16 cellular contexts compared by ENCODE assay signal in genomic region chr10:11379771-11380170, GRCh38.
DNase-seq lines count a peak whose midpoint lies in the region; TF ChIP-seq lines count a peak whose summit lies in the region.
"Had no signal": no experiment of that assay in that cellular context is flagged by ENCODE, and none has a peak within 500 bp of the region (broad histone marks: within the 10 kb centered on the region; RNA-seq: fewer than 3 reads in every experiment).

No MANE protein-coding gene starts in this region.

- H3K9ac ChIP-seq in mesendoderm (ENCODE audit: low read length) = no peak overlapping the region

- BruUV-seq in MCF 10A (replicated peaks; lab: Mats Ljungman, UMichigan) = no TSS peak

- no peaks in the 10 kb centered on the region for H3K79me2 ChIP-seq in mesendoderm (ENCODE audit: control insufficient read depth, insufficient read depth, low read length)

- peak overlapping the region; percentile 51 for H3K27ac Mint-ChIP-seq in MCF 10A (ENCODE audit: low read depth, unreplicated experiment)
- H3K27ac Mint-ChIP-seq: B cell; CD4-positive, CD25-positive, alpha-beta regulatory T cell; HFFc6 had no signal

- intact Hi-C loops in MCF 10A (cut with micrococcal nuclease) (no loop called here), breast epithelium (cut with DNase I; ENCODE audit: low total_unique reads) (no loop called here)

- H2BK15ac ChIP-seq in mesendoderm (replicated peaks; ENCODE audit: low read depth) = no peak overlapping the region

- peaks cover 12% of the 10 kb centered on the region for H3K27me3 Mint-ChIP-seq in MCF 10A (ENCODE audit: insufficient read depth, unreplicated experiment)

- H3K4me3 ChIP-seq in breast epithelium (no peak overlapping the region), mesendoderm (ENCODE audit: low read length) (no peak overlapping the region)

- H3K4me1 ChIP-seq in breast epithelium (no peaks in the 10 kb centered on the region), mesendoderm (ENCODE audit: control insufficient read depth, low read depth, low read length) (no peaks in the 10 kb centered on the region)
- H3K4me1 ChIP-seq: Caco-2 had no signal

- H3K4me2 ChIP-seq in mesendoderm (ENCODE audit: low read length) = no peak overlapping the region

- POLR2A ChIA-PET in MCF 10A (lab: Yijun Ruan, JAX) = no interaction called here

- no peak overlapping the region for H3K23ac ChIP-seq in mesendoderm (ENCODE audit: low read length)

- H3K18ac ChIP-seq in mesendoderm (ENCODE audit: low read length) = no peak overlapping the region

- no peak overlapping the region for H3K4me3 Mint-ChIP-seq in MCF 10A (ENCODE audit: unreplicated experiment)
- H3K4me3 Mint-ChIP-seq: B cell; CD4-positive, CD25-positive, alpha-beta regulatory T cell; HFFc6 had no signal

- H3K9me3 ChIP-seq in breast epithelium = no peaks in the 10 kb centered on the region
- H3K9me3 ChIP-seq: Caco-2 had no signal

- no peak overlapping the region for H3K56ac ChIP-seq in mesendoderm (ENCODE audit: low read length)

- DNase-seq in MCF 10A (ENCODE audit: unreplicated experiment) (no peak), breast epithelium (ENCODE audit: low spot score in 2 of 2) (no peak), cerebellum (ENCODE audit: low spot score) (peak; percentile 23), medulla oblongata (ENCODE audit: extremely low spot score) (peak; percentile 4), GM19238 (ENCODE audit: insufficient read length, low spot score) (no peak), AML-193 (lab: John Stamatoyannopoulos, UW) (no peak), mesendoderm (no peak)
- DNase-seq: ACHN; Caco-2; CD4-positive, CD25-positive, alpha-beta regulatory T cell; HFFc6; Karpas-422; NCI-H1417 treated with DMSO at 0.1 percent for 48 hours; NCI-H1930; NCI-H82 had no signal

- H4K8ac ChIP-seq in mesendoderm (ENCODE audit: low read depth, low read length) = no peak overlapping the region

- TF ChIP-seq CTCF in MCF 10A (IDR thresholded peaks at IDR 0.05; ENCODE audit: unreplicated experiment) (no peak), breast epithelium (IDR thresholded peaks at IDR 0.05) (no peak)

- no peak overlapping the region for H2AK5ac ChIP-seq in mesendoderm (ENCODE audit: low read length)

- peaks cover 7% of the 10 kb centered on the region for H3K9me3 Mint-ChIP-seq in MCF 10A (ENCODE audit: unreplicated experiment)
- H3K9me3 Mint-ChIP-seq: CD4-positive, CD25-positive, alpha-beta regulatory T cell had no signal

- H3K36me3 ChIP-seq in breast epithelium (no peaks in the 10 kb centered on the region), mesendoderm (ENCODE audit: control insufficient read depth, insufficient read depth, low read length) (no peaks in the 10 kb centered on the region)

- no peak overlapping the region for H4K5ac ChIP-seq in mesendoderm (ENCODE audit: low read length)

- no peaks in the 10 kb centered on the region for H3K36me3 Mint-ChIP-seq in MCF 10A (ENCODE audit: insufficient read depth, unreplicated experiment)
- H3K36me3 Mint-ChIP-seq: CD4-positive, CD25-positive, alpha-beta regulatory T cell had no signal

- no peaks in the 10 kb centered on the region for H3K79me1 ChIP-seq in mesendoderm (ENCODE audit: low read length)

- CTCF ChIA-PET in MCF 10A (lab: Yijun Ruan, JAX) = no interaction called here

- WGBS in mesendoderm (ENCODE audit: extremely low coverage, insufficient coverage, low lambda C conversion rate) = no CpG with 5 or more reads among the region's 17 CpGs

- H3K4me1 Mint-ChIP-seq in MCF 10A (ENCODE audit: insufficient read depth, unreplicated experiment) = no peaks in the 10 kb centered on the region

- H2BK5ac ChIP-seq in mesendoderm (ENCODE audit: low read length) = no peak overlapping the region

- no peak overlapping the region for H3K27ac ChIP-seq in breast epithelium
- H3K27ac ChIP-seq in mesendoderm (ENCODE audit: low read depth, low read length) = no peak overlapping the region

- no peaks in the 10 kb centered on the region for H3K27me3 ChIP-seq in breast epithelium
- no peaks in the 10 kb centered on the region for H3K27me3 ChIP-seq in mesendoderm (ENCODE audit: insufficient read depth, low read length, poor library complexity)

- H2BK120ac ChIP-seq in mesendoderm (ENCODE audit: low read depth, low read length) = no peak overlapping the region

- no peak overlapping the region for H3K4ac ChIP-seq in mesendoderm (ENCODE audit: low read depth, low read length)

- TF ChIP-seq POLR2A in breast epithelium (IDR thresholded peaks at IDR 0.05) = no peak

Comparison
In these comparisons a context has a peak if more than half of its experiments do, and no peak if none do; other contexts are left out.
1. DNase-seq: peak in cerebellum (single experiment) and medulla oblongata (single experiment); none in MCF 10A (single experiment), breast epithelium (0 of 2), GM19238 (single experiment), AML-193 (0 of 2) and mesendoderm (single experiment).